Comparison of ENCODE assay signal across 8 cellular contexts in genomic region chr22:41512421-41513194, GRCh38. TPM values are rescaled to one million over a fixed set of nuclear protein-coding genes. Genes with fewer than 3 reads are reported as not detected.
A peak's percentile ranks its signal among the peaks of the same experiment; 100 is the strongest.
DNase-seq lines count a peak whose midpoint lies in the region; ATAC-seq, FAIRE-seq and TF ChIP-seq lines count a peak whose summit lies in the region.

No MANE protein-coding gene starts in this region.

- H3K27me3 Mint-ChIP-seq in T-cell, result no peaks in the 10 kb centered on the region

- WGBS in psoas muscle, 3 donors, result 31 to 40% (median 32%) methylated on average over 17 of the region's 17 CpGs

- H3K4me3 Mint-ChIP-seq in T-cell, result no peak overlapping the region

- no peaks in the 10 kb centered on the region for H3K9me3 Mint-ChIP-seq in T-cell

- H2AFZ ChIP-seq in PC-9, result no peak overlapping the region

- DNase-seq in H54 (ENCODE audit: insufficient read length, low spot score) (peak; percentile 83), PC-9 (peak; percentile 66 to 74), foreskin fibroblast (peak; percentile 57 to 88), psoas muscle (peak; percentile 66 to 87), GF-D8 (lab: John Stamatoyannopoulos, UW) (no peak), T-cell (no peak), pons (ENCODE audit: low spot score) (no peak), SKM-1 (lab: John Stamatoyannopoulos, UW; ENCODE audit: unreplicated experiment) (no peak)

- H3K4me1 Mint-ChIP-seq in T-cell, result no peaks in the 10 kb centered on the region

- H3K27ac ChIP-seq in PC-9, result peak overlapping the region; percentile 51
- peak overlapping the region; percentile 74 for H3K27ac ChIP-seq in psoas muscle

- no peak for TF ChIP-seq POLR2A in H54 (IDR thresholded peaks at IDR 0.05; ENCODE audit: low read depth, low read length)

- TF ChIP-seq CTCF in PC-9 (conservative IDR thresholded peaks at IDR 0.05) (no peak), foreskin fibroblast (IDR thresholded peaks at IDR 0.05; ENCODE audit: low read depth, low read length) (no peak), psoas muscle (IDR thresholded peaks at IDR 0.05) (no peak)

- no peak overlapping the region for H3K27ac Mint-ChIP-seq in T-cell

- H3K27me3 ChIP-seq in PC-9 (ENCODE audit: insufficient read depth, low read depth), result no peaks in the 10 kb centered on the region
- no peaks in the 10 kb centered on the region for H3K27me3 ChIP-seq in psoas muscle (ENCODE audit: insufficient read depth in 3 of 3, low read length in 2 of 3)

- CTCF ChIA-PET in PC-9 (lab: Charles Lee) (interaction anchor here (0.6 kb wide), 1 partner anchor 67 kb away, joined by 4 read pairs; no protein-coding TSS in a partner anchor), T-cell (lab: Charles Lee) (no interaction called here)

- H3F3A ChIP-seq in PC-9 (ENCODE audit: insufficient read depth, low read depth), result peaks cover 30% of the 10 kb centered on the region; the same call in 1 of the 2 replicates

- ATAC-seq in psoas muscle (peak; percentile 79 to 84 (median 82)), T-cell (replicated peaks in 1 of 4) (no peak)

- 0 out of 2 replicates have a peak, but pooled peaks cover 5% of the 10 kb centered on the region for H4K20me1 ChIP-seq in PC-9 (ENCODE audit: insufficient read depth)

- intact Hi-C loops in PC-9 (cut with micrococcal nuclease; ENCODE audit: unreplicated experiment), result loop anchor here (10.0 kb wide), 1 partner anchor 328 kb away; no protein-coding TSS in a partner anchor
- intact Hi-C loops in psoas muscle (cut with DNase I), result loop anchor here (5.0 kb wide), 2 partner anchors 40 to 65 kb away; partner anchors contain the start of gene TOB2 (in 1 of the 2)

- no TSS peak for BruUV-seq in PC-9 (replicated peaks; lab: Mats Ljungman, UMichigan)

- no peaks in the 10 kb centered on the region for H3K9me2 ChIP-seq in PC-9 (ENCODE audit: insufficient read depth)

- peak overlapping the region; percentile 54 for H3K4me2 ChIP-seq in PC-9

- H3K79me2 ChIP-seq in PC-9 (ENCODE audit: low read depth), result peaks cover 4% of the 10 kb centered on the region

- FAIRE-seq in H54 (lab: Jason Lieb, UNC), result peak; percentile 55

- H3K9me3 ChIP-seq in PC-9 (ENCODE audit: insufficient read depth, low read depth), result no peaks in the 10 kb centered on the region
- H3K9me3 ChIP-seq in psoas muscle, result no peaks in the 10 kb centered on the region

- H3K4me3 ChIP-seq in PC-9 (no peak overlapping the region), foreskin fibroblast (ENCODE audit: low read depth in 1 of 2, low read length in 2 of 2) (no peak overlapping the region), psoas muscle (peak overlapping the region; percentile 11)

- H3K4me1 ChIP-seq in PC-9 (replicated peaks; ENCODE audit: insufficient read depth) (peaks cover 29% of the 10 kb centered on the region), psoas muscle (peaks cover 71% of the 10 kb centered on the region)

- POLR2A ChIA-PET in PC-9 (lab: Charles Lee; ENCODE audit: unreplicated experiment) (interaction anchor here (0.6 kb wide), 1 partner anchor 132 kb away, joined by 4 read pairs; no protein-coding TSS in a partner anchor), T-cell (lab: Charles Lee) (no interaction called here)

- peaks cover 19% of the 10 kb centered on the region for H3K36me3 ChIP-seq in PC-9 (ENCODE audit: low read depth)
- peaks cover 4 to 87% of the 10 kb centered on the region in 2 donors for H3K36me3 ChIP-seq in psoas muscle (ENCODE audit: insufficient read depth in 1 of 2, low read depth in 1 of 2)

- peaks cover 31% of the 10 kb centered on the region for H3K36me3 Mint-ChIP-seq in T-cell

RNA-seq across cellular contexts. Expression of gene POLR3H, which starts 31.7 kb away (rescaled TPM):
- total RNA-seq in PC-9 (2021) (47.6 and 49.7 TPM in 2 replicates), psoas muscle (10 to 100 TPM; 13.1 to 23.2 (median 18.5) TPM), T-cell (10 to 100 TPM; 20.6 to 57.7 (median 44.9) TPM)
- 10 to 100 TPM; 17.1 to 28.6 (median 17.2) TPM for polyA plus RNA-seq in psoas muscle

RNA-seq across cellular contexts. Expression of gene ACO2, which starts 43.7 kb away (rescaled TPM):
- total RNA-seq in PC-9 (2021), result 76.7 and 80.0 TPM in 2 replicates
- 100 to 1,000 TPM; 422 to 513 (median 474) TPM for total RNA-seq in psoas muscle
- polyA plus RNA-seq in psoas muscle, result 100 to 1,000 TPM; 346 to 459 (median 402) TPM
- 10 to 100 TPM; 72.0 to 82.2 (median 77.0) TPM for total RNA-seq in T-cell

RNA-seq across cellular contexts. Expression of gene PHF5A, which starts 44.1 kb away (rescaled TPM):
- 49.1 and 62.9 TPM in 2 replicates for total RNA-seq in PC-9 (2021)
- total RNA-seq in psoas muscle, result 10 to 100 TPM; 19.9 to 40.0 (median 23.4) TPM
- polyA plus RNA-seq in psoas muscle, result 10 to 100 TPM; 34.3 to 79.2 (median 49.0) TPM
- total RNA-seq in T-cell, result 10 to 100 TPM; 29.0 to 45.9 (median 38.0) TPM

RNA-seq across cellular contexts. Expression of gene CSDC2, which starts 48.2 kb away (rescaled TPM):
- total RNA-seq in PC-9 (2021) (0.13 TPM in 1 of 2 replicates, not detected in the other), psoas muscle (1 to 10 TPM in 1 of 4 donors, under 1 TPM in 3; 0.27 to 1.1 (median 0.77) TPM), T-cell (under 1 TPM in 3 of 5 donors, not detected in 2; 0.13 to 0.23 (median 0.16) TPM)
- polyA plus RNA-seq in psoas muscle, result under 1 TPM; 0.60 to 0.69 (median 0.66) TPM

Comparison
In these comparisons a context has a peak if more than half of its experiments do, and no peak if none do; other contexts are left out.
1. DNase-seq: peak in H54 (single experiment), PC-9 (2 of 2), foreskin fibroblast (2 of 2) and psoas muscle (2 of 2); none in GF-D8 (single experiment), T-cell (0 of 34), pons (single experiment) and SKM-1 (single experiment).
2. ATAC-seq: peak in psoas muscle (4 of 4); none in T-cell (0 of 4).